ENCODE assay signal across 8 cellular contexts in the genomic region with DNA sequence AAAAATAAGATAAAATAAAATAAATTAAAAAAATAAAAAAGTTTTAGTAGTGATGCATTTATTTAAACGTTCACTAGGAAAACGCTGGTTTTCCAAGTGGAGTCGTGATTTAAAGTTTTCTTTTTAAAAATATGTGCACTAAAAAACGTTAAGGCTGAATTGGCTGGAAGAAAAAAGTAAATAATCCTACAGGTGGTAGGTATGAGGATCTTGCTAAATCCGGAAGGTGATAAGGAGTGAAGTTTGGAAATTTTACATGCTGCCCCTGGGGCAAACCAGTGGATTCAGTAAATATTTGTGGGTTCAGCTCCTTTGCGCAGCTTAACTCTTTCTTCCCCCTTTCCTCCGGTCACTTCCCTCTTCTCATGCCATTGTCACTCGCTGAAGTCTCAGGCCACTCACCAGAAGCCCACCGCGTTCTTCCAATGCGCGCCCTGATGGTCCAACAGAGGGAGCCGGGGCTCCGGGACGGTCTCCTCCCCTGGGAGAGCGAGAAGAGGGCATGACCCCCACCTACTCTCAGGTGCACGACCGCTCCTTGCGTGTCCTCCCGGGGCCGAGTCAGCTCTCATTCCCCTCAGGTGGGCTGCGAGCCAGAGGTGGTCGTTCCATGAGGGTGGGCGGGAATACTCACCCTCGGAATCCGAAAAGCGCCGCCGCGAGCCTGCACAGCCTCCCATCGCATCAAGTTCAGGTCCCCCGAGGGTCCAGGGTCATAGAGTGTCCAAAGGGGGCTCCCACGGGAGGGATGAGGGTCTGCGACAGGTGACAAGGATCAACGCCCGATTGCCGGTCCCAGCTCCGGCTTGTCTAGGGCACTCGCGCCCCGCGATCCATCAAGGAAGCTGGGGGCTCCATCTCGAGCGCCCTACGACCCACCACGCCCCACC. TPM values are rescaled to one million over a fixed set of nuclear protein-coding genes. Genes with fewer than 3 reads are reported as not detected.
A peak's percentile ranks its signal among the peaks of the same experiment; 100 is the strongest.
DNase-seq lines count a peak whose midpoint lies in the region; ATAC-seq and TF ChIP-seq lines count a peak whose summit lies in the region.

No MANE protein-coding gene starts in this region.

- peak; percentile 19 for ATAC-seq in HG03045 (IDR thresholded peaks at IDR 0.05; ENCODE audit: unreplicated experiment)
- ATAC-seq in RWPE2 (ENCODE audit: low read depth), result peak; percentile 33; the same call in 2 of the 3 replicates

- H3K27ac ChIP-seq in RWPE2 (ENCODE audit: poor library complexity, severe bottlenecking) (peak overlapping the region; percentile 60), cingulate gyrus (ENCODE audit: low read depth, low read length) (peak overlapping the region; percentile 99)

- H3K4me1 ChIP-seq in RWPE2 (ENCODE audit: insufficient read depth, poor library complexity, severe bottlenecking), result peaks cover 4% of the 10 kb centered on the region

- no peaks in the 10 kb centered on the region for H3K27me3 ChIP-seq in RWPE2 (ENCODE audit: insufficient read depth, poor library complexity, severe bottlenecking)

- no peak for TF ChIP-seq CTCF in RWPE2 (IDR thresholded peaks at IDR 0.05; ENCODE audit: poor library complexity, severe bottlenecking)
- TF ChIP-seq CTCF in lower leg skin (IDR thresholded peaks at IDR 0.05), result no peak

- intact Hi-C loops in lower leg skin (cut with DNase I; ENCODE audit: low total_unique reads), result loop anchor here (5.0 kb wide), 1 partner anchor 41 kb away; no protein-coding TSS in a partner anchor

- TF ChIP-seq POLR2A in lower leg skin (IDR thresholded peaks at IDR 0.05), result no peak

- DNase-seq in NCI-H82 (lab: John Stamatoyannopoulos, UW) (peak; percentile 36), NCI-H82 treated with DMSO at 0.1 percent for 48 hours (lab: John Stamatoyannopoulos, UW; ENCODE audit: unreplicated experiment) (no peak), RWPE2 (ENCODE audit: low spot score) (no peak), lower leg skin (ENCODE audit: low spot score in 2 of 2) (peak; percentile 48 to 90), superior temporal gyrus (ENCODE audit: extremely low spot score) (peak; percentile 26), COLO829 (ENCODE audit: low spot score) (no peak)

- 1% methylated on average over 32 to 37 of the region's 46 CpGs for WGBS in lower leg skin, 2 donors

- peaks cover 6% of the 10 kb centered on the region; the same call in 1 of the 2 replicates for H3K36me3 ChIP-seq in RWPE2 (ENCODE audit: low read depth)

- H3K9me3 ChIP-seq in RWPE2 (ENCODE audit: severe bottlenecking), result no peaks in the 10 kb centered on the region

- H3K4me3 ChIP-seq in RWPE2 (ENCODE audit: severe bottlenecking), result peak overlapping the region; percentile 52
- H3K4me3 ChIP-seq in lower leg skin (ENCODE audit: low read depth, poor library complexity, severe bottlenecking), result peak overlapping the region; percentile 98

RNA-seq across cellular contexts. Expression of gene CLN3, which starts 0.5 kb away (rescaled TPM):
- 10 to 100 TPM; 32.2 to 52.7 (median 43.6) TPM for total RNA-seq in lower leg skin

RNA-seq across cellular contexts. Expression of gene APOBR, which starts 3.1 kb away (rescaled TPM):
- total RNA-seq in lower leg skin, result 1 to 10 TPM in 3 of 4 donors, under 1 TPM in 1; 0.88 to 2.0 (median 1.6) TPM

RNA-seq across cellular contexts. Expression of gene IL27, which starts 15.3 kb away (rescaled TPM):
- not detected for total RNA-seq in lower leg skin

RNA-seq across cellular contexts. Expression of gene NPIPB7, which starts 19.2 kb away (rescaled TPM):
- under 1 TPM in 1 of 4 donors, not detected in 3; 0.22 TPM for total RNA-seq in lower leg skin

RNA-seq across cellular contexts. Expression of gene NUPR1, which starts 47.4 kb away (rescaled TPM):
- 100 to 1,000 TPM in 2 of 4 donors, 10 to 100 TPM in 2; 52.4 to 275 (median 140) TPM for total RNA-seq in lower leg skin

Comparison
In these comparisons a context has a peak if more than half of its experiments do, and no peak if none do; other contexts are left out.
1. DNase-seq: peak in NCI-H82 (single experiment), lower leg skin (2 of 2) and superior temporal gyrus (single experiment); none in NCI-H82 treated with DMSO at 0.1 percent for 48 hours (single experiment), RWPE2 (single experiment) and COLO829 (single experiment).